17 cellular contexts compared by ENCODE assay signal in genomic region chr1:41590331-41590730, GRCh38.
"Had no signal": no experiment of that assay in that cellular context is flagged by ENCODE, and none has a peak within 500 bp of the region (broad histone marks: within the 10 kb centered on the region; RNA-seq: fewer than 3 reads in every experiment).

No MANE protein-coding gene starts in this region.

- ATAC-seq: left colon; sciatic nerve; stimulated activated memory B cell treated with anti-CD40 and anti-IgM and Interleukin-4, amounts not matched to agents 10 μg/mL and 1 μg/mL and 100 μg/mL, for 72 hours had no signal

- H3K4me3 Mint-ChIP-seq: naive B cell; nephron; stimulated activated memory B cell treated with anti-CD40 and anti-IgM and Interleukin-4, amounts not matched to agents 10 μg/mL and 1 μg/mL and 100 μg/mL, for 72 hours; stimulated activated naive CD8-positive, alpha-beta T cell treated with anti-CD3 and anti-CD28 coated beads, Interleukin-15, Interleukin-2, amounts not matched to agents 100 ng/mL and 50 ng/mL, for 24 hours had no signal

- H3K27me3 ChIP-seq: hepatocyte, spleen, testis, tibial nerve had no signal

- H3K9me3 Mint-ChIP-seq: nephron; stimulated activated naive CD8-positive, alpha-beta T cell treated with anti-CD3 and anti-CD28 coated beads, Interleukin-15, Interleukin-2, amounts not matched to agents 100 ng/mL and 50 ng/mL, for 24 hours had no signal

- H3K27ac Mint-ChIP-seq: nephron; stimulated activated memory B cell treated with anti-CD40 and anti-IgM and Interleukin-4, amounts not matched to agents 10 μg/mL and 1 μg/mL and 100 μg/mL, for 72 hours; stimulated activated naive CD8-positive, alpha-beta T cell treated with anti-CD3 and anti-CD28 coated beads, Interleukin-15, Interleukin-2, amounts not matched to agents 100 ng/mL and 50 ng/mL, for 24 hours had no signal

- H3K4me3 ChIP-seq: coronary artery, hepatocyte, spleen, testis, tibial nerve had no signal

- DNase-seq: effector CD4-positive, alpha-beta T cell; foreskin melanocyte; head of caudate nucleus; left colon; mesendoderm; naive B cell; spleen; stimulated activated CD4-positive, alpha-beta T cell treated with anti-CD3 and anti-CD28 coated beads, Interleukin-15, amount 100 ng/mL, for 24 hours; stimulated activated CD4-positive, alpha-beta T cell treated with anti-CD3 and anti-CD28 coated beads, Interleukin-1b, Interleukin-23, amount 100 ng/mL, for 48 hours; testis had no signal

- H3K36me3 ChIP-seq: spleen had no signal

- H3K4me1 ChIP-seq: spleen, testis, tibial nerve had no signal

- H3K27ac ChIP-seq: coronary artery, hepatocyte, spleen, testis, tibial nerve had no signal

- H3K4me1 Mint-ChIP-seq: nephron had no signal

- H3K9me3 ChIP-seq: testis, tibial nerve had no signal

- H3K27me3 Mint-ChIP-seq: naive B cell; stimulated activated memory B cell treated with anti-CD40 and anti-IgM and Interleukin-4, amounts not matched to agents 10 μg/mL and 1 μg/mL and 100 μg/mL, for 72 hours; stimulated activated naive CD8-positive, alpha-beta T cell treated with anti-CD3 and anti-CD28 coated beads, Interleukin-15, Interleukin-2, amounts not matched to agents 100 ng/mL and 50 ng/mL, for 24 hours had no signal
